9 cellular contexts compared by ENCODE assay signal in genomic region chr12:662541-663292, GRCh38. TPM values are rescaled to one million over a fixed set of nuclear protein-coding genes. Genes with fewer than 3 reads are reported as not detected.
DNase-seq lines count a peak whose midpoint lies in the region; ATAC-seq and TF ChIP-seq lines count a peak whose summit lies in the region.
"Had no signal": no experiment of that assay in that cellular context is flagged by ENCODE, and none has a peak within 500 bp of the region (broad histone marks: within the 10 kb centered on the region; RNA-seq: fewer than 3 reads in every experiment).

No MANE protein-coding gene starts in this region.

- no peaks in the 10 kb centered on the region for H3K27me3 Mint-ChIP-seq in activated naive CD4-positive, alpha-beta T cell treated with anti-CD3 and anti-CD28 coated beads for 36 hours (ENCODE audit: low read depth)

- H3K4me3 ChIP-seq in adrenal gland (peak overlapping the region in 1 of 4 donors; percentile 14), right lobe of liver (no peak overlapping the region), upper lobe of right lung (peak overlapping the region; percentile 15)

- H3K36me3 ChIP-seq in adrenal gland (replicated peaks in 1 of 2) (no peaks in the 10 kb centered on the region), right lobe of liver (no peaks in the 10 kb centered on the region), upper lobe of right lung (no peaks in the 10 kb centered on the region)

- no peaks in the 10 kb centered on the region for H3K9me3 ChIP-seq in adrenal gland (replicated peaks in 1 of 3)
- no peaks in the 10 kb centered on the region for H3K9me3 ChIP-seq in right lobe of liver
- no peaks in the 10 kb centered on the region for H3K9me3 ChIP-seq in upper lobe of right lung

- no peak for DNase-seq in activated naive CD4-positive, alpha-beta T cell treated with anti-CD3 and anti-CD28 coated beads for 36 hours
- DNase-seq in activated naive CD4-positive, alpha-beta T cell treated with Interleukin-2 at 50 U/mL for 16 hours = no peak
- DNase-seq in adrenal gland = no peak
- DNase-seq in right lobe of liver = no peak
- no peak for DNase-seq in upper lobe of right lung
- DNase-seq in RPMI8226 = no peak
- DNase-seq: NCI-H524 treated with DMSO at 0.1 percent for 48 hours had no signal

- H3K4me3 Mint-ChIP-seq in activated naive CD4-positive, alpha-beta T cell treated with anti-CD3 and anti-CD28 coated beads for 36 hours = peak overlapping the region; percentile 64

- no peaks in the 10 kb centered on the region for H3K36me3 Mint-ChIP-seq in activated naive CD4-positive, alpha-beta T cell treated with anti-CD3 and anti-CD28 coated beads for 36 hours (ENCODE audit: low read depth)

- CTCF ChIA-PET in activated naive CD4-positive, alpha-beta T cell treated with anti-CD3 and anti-CD28 coated beads for 36 hours (lab: Charles Lee) = interaction anchor here (0.5 to 1.4 kb wide), 4 partner anchors 48 to 152 kb away, joined by 3 to 8 read pairs (median 4); no protein-coding TSS in a partner anchor

- WGBS in adrenal gland, 4 donors = 39 to 63% (median 45%) methylated on average over 8 of the region's 8 CpGs
- 34% methylated on average over 8 of the region's 8 CpGs for WGBS in right lobe of liver (ENCODE audit: insufficient coverage, low coverage, low lambda C conversion rate, missing lambda C conversion rate)

- intact Hi-C loops in activated naive CD4-positive, alpha-beta T cell treated with anti-CD3 and anti-CD28 coated beads for 36 hours (cut with micrococcal nuclease) = no loop called here
- intact Hi-C loops in adrenal gland (cut with DNase I) = no loop called here
- intact Hi-C loops in right lobe of liver (cut with DNase I) = loop anchor here in 1 of 2 donors (10.0 kb wide), 1 partner anchor 72 kb away; no protein-coding TSS in a partner anchor
- intact Hi-C loops in upper lobe of right lung (cut with DNase I) = no loop called here

- TF ChIP-seq CTCF in adrenal gland (IDR thresholded peaks at IDR 0.05) = no peak
- no peak for TF ChIP-seq CTCF in right lobe of liver (IDR thresholded peaks at IDR 0.05)
- no peak for TF ChIP-seq CTCF in upper lobe of right lung (IDR thresholded peaks at IDR 0.05)

- H3K4me1 ChIP-seq in adrenal gland (replicated peaks in 1 of 2) = peaks cover 9 to 11% of the 10 kb centered on the region in 2 donors
- H3K4me1 ChIP-seq in right lobe of liver = peaks cover 0 to 21% (median 1%) of the 10 kb centered on the region in 4 donors
- peaks cover 5% of the 10 kb centered on the region for H3K4me1 ChIP-seq in upper lobe of right lung

- TF ChIP-seq POLR2A in adrenal gland (IDR thresholded peaks at IDR 0.05) (no peak), right lobe of liver (IDR thresholded peaks at IDR 0.05) (no peak)

- no peaks in the 10 kb centered on the region for H3K9me3 Mint-ChIP-seq in activated naive CD4-positive, alpha-beta T cell treated with anti-CD3 and anti-CD28 coated beads for 36 hours

- H3K27ac ChIP-seq in adrenal gland = peak overlapping the region in 3 of 5 donors; percentile 16 to 38 (median 23)
- peak overlapping the region in 1 of 3 donors; percentile 11 for H3K27ac ChIP-seq in right lobe of liver
- no peak overlapping the region for H3K27ac ChIP-seq in upper lobe of right lung

- ATAC-seq in right lobe of liver (peak in 3 of 4 donors; percentile 25 to 27 (median 26)), upper lobe of right lung (peak; percentile 64), GM19035 (IDR thresholded peaks at IDR 0.05; ENCODE audit: unreplicated experiment) (no peak), HG02840 (IDR thresholded peaks at IDR 0.05; ENCODE audit: low FRiP score, unreplicated experiment) (no peak)

- H3K27me3 ChIP-seq in adrenal gland (no peaks in the 10 kb centered on the region), right lobe of liver (no peaks in the 10 kb centered on the region), upper lobe of right lung (no peaks in the 10 kb centered on the region)

- peaks cover 52% of the 10 kb centered on the region for H3K4me1 Mint-ChIP-seq in activated naive CD4-positive, alpha-beta T cell treated with anti-CD3 and anti-CD28 coated beads for 36 hours (ENCODE audit: low read depth)

- no peak overlapping the region for H3K27ac Mint-ChIP-seq in activated naive CD4-positive, alpha-beta T cell treated with anti-CD3 and anti-CD28 coated beads for 36 hours

RNA-seq across cellular contexts. Expression of gene NINJ2, which starts 0.5 kb away (rescaled TPM):
- total RNA-seq in activated naive CD4-positive, alpha-beta T cell treated with anti-CD3 and anti-CD28 coated beads for 36 hours = 1 to 10 TPM; 1.8 to 2.5 TPM
- total RNA-seq in adrenal gland = 1 to 10 TPM; 1.1 to 9.1 (median 2.2) TPM
- polyA plus RNA-seq in adrenal gland = 1 to 10 TPM; 1.8 to 2.5 (median 2.0) TPM
- 10 to 100 TPM in 3 of 6 experiments, 1 to 10 TPM in 3; 6.4 to 17.7 (median 12.5) TPM for total RNA-seq in right lobe of liver
- 23.4 TPM for total RNA-seq in upper lobe of right lung

Comparison
In these comparisons a context has a peak if more than half of its experiments do, and no peak if none do; other contexts are left out.
1. ATAC-seq: peak in right lobe of liver (3 of 4) and upper lobe of right lung (single experiment); none in GM19035 (single experiment) and HG02840 (single experiment).